Comparison of ENCODE assay signal across 17 cellular contexts in genomic region chr2:78532762-78533399, GRCh38.
DNase-seq lines count a peak whose midpoint lies in the region; ATAC-seq lines count a peak whose summit lies in the region.
"Had no signal": no experiment of that assay in that cellular context is flagged by ENCODE, and none has a peak within 500 bp of the region (broad histone marks: within the 10 kb centered on the region; RNA-seq: fewer than 3 reads in every experiment).

No MANE protein-coding gene starts in this region.

- no peak for ATAC-seq in left ventricle myocardium superior
- ATAC-seq: HepG2, PC-3 had no signal

- intact Hi-C loops in activated T-helper 2 cell treated with anti-CD3 and anti-CD28 coated beads, Interferon-gamma antibody, Interleukin-2, Interleukin-4, amounts not matched to agents 10 μg/mL and 5 μg/mL and 100 μg/mL, durations not matched to agents 14 hours and 24 hours and 36 hours (cut with micrococcal nuclease) = no loop called here
- intact Hi-C loops in left ventricle myocardium superior (cut with micrococcal nuclease) = no loop called here

- no peaks in the 10 kb centered on the region for H3K36me3 Mint-ChIP-seq in activated T-helper 2 cell treated with anti-CD3 and anti-CD28 coated beads, Interferon-gamma antibody, Interleukin-2, Interleukin-4, amounts not matched to agents 10 μg/mL and 5 μg/mL and 100 μg/mL, durations not matched to agents 14 hours and 24 hours and 36 hours (ENCODE audit: low read depth)

- H3K9ac ChIP-seq in iPS-20b (ENCODE audit: low read depth, low read length) = no peak overlapping the region

- peaks cover 12% of the 10 kb centered on the region for H3K9me3 Mint-ChIP-seq in activated T-helper 2 cell treated with anti-CD3 and anti-CD28 coated beads, Interferon-gamma antibody, Interleukin-2, Interleukin-4, amounts not matched to agents 10 μg/mL and 5 μg/mL and 100 μg/mL, durations not matched to agents 14 hours and 24 hours and 36 hours

- H3K4me1 Mint-ChIP-seq in activated T-helper 2 cell treated with anti-CD3 and anti-CD28 coated beads, Interferon-gamma antibody, Interleukin-2, Interleukin-4, amounts not matched to agents 10 μg/mL and 5 μg/mL and 100 μg/mL, durations not matched to agents 14 hours and 24 hours and 36 hours (ENCODE audit: low read depth) = no peaks in the 10 kb centered on the region
- H3K4me1 Mint-ChIP-seq: B cell had no signal

- no peaks in the 10 kb centered on the region for H3K36me3 ChIP-seq in iPS-20b (ENCODE audit: insufficient read depth, low read depth, low read length)

- DNase-seq in DMS53 (lab: John Stamatoyannopoulos, UW) = peak; percentile 9
- no peak for DNase-seq in DMS53 treated with DMSO at 0.1 percent for 48 hours (lab: John Stamatoyannopoulos, UW; ENCODE audit: unreplicated experiment)
- peak; percentile 15 for DNase-seq in ELF-1 (ENCODE audit: low read depth, low spot score)
- peak; percentile 51 for DNase-seq in NCI-H748 (lab: John Stamatoyannopoulos, UW; ENCODE audit: unreplicated experiment)
- no peak for DNase-seq in activated T-helper 2 cell treated with anti-CD3 and anti-CD28 coated beads, Interferon-gamma antibody, Interleukin-2, Interleukin-4, amounts not matched to agents 10 μg/mL and 5 μg/mL and 100 μg/mL, durations not matched to agents 14 hours and 24 hours and 36 hours (ENCODE audit: low spot score)
- no peak for DNase-seq in effector CD4-positive, alpha-beta T cell
- no peak for DNase-seq in left ventricle myocardium superior
- DNase-seq: KBM-7, NCI-H2171 treated with DMSO at 0.1 percent for 48 hours, NCI-H446 treated with DMSO at 0.1 percent for 48 hours, NCI-H82, PC-3, RPMI8226, T-helper 1 cell had no signal

- H3K4me1 ChIP-seq in iPS-20b (ENCODE audit: insufficient read depth, low read length) = peaks cover 25% of the 10 kb centered on the region; the same call in 1 of the 2 replicates

- no peaks in the 10 kb centered on the region for H3K27me3 ChIP-seq in iPS-20b (ENCODE audit: insufficient read depth, low read length)

- peak overlapping the region; percentile 6; the same call in 1 of the 2 replicates for H3K4me3 ChIP-seq in iPS-20b (ENCODE audit: low read length)

- H3K9me3 ChIP-seq in iPS-20b (ENCODE audit: insufficient read depth, low read depth, low read length) = no peaks in the 10 kb centered on the region

- H3K27ac Mint-ChIP-seq in activated T-helper 2 cell treated with anti-CD3 and anti-CD28 coated beads, Interferon-gamma antibody, Interleukin-2, Interleukin-4, amounts not matched to agents 10 μg/mL and 5 μg/mL and 100 μg/mL, durations not matched to agents 14 hours and 24 hours and 36 hours = no peak overlapping the region
- H3K27ac Mint-ChIP-seq: B cell had no signal

- H3K4me3 Mint-ChIP-seq in activated T-helper 2 cell treated with anti-CD3 and anti-CD28 coated beads, Interferon-gamma antibody, Interleukin-2, Interleukin-4, amounts not matched to agents 10 μg/mL and 5 μg/mL and 100 μg/mL, durations not matched to agents 14 hours and 24 hours and 36 hours (ENCODE audit: low read depth) = no peak overlapping the region
- H3K4me3 Mint-ChIP-seq: B cell had no signal

- H3K27ac ChIP-seq in iPS-20b (ENCODE audit: low read length) = no peak overlapping the region

- no peaks in the 10 kb centered on the region for H3K27me3 Mint-ChIP-seq in activated T-helper 2 cell treated with anti-CD3 and anti-CD28 coated beads, Interferon-gamma antibody, Interleukin-2, Interleukin-4, amounts not matched to agents 10 μg/mL and 5 μg/mL and 100 μg/mL, durations not matched to agents 14 hours and 24 hours and 36 hours (ENCODE audit: low read depth)
- H3K27me3 Mint-ChIP-seq: B cell had no signal

Comparison
In these comparisons a context has a peak if more than half of its experiments do, and no peak if none do; other contexts are left out.
1. DNase-seq: peak in DMS53 (single experiment), ELF-1 (single experiment) and NCI-H748 (single experiment); none in DMS53 treated with DMSO at 0.1 percent for 48 hours (single experiment), activated T-helper 2 cell treated with anti-CD3 and anti-CD28 coated beads, Interferon-gamma antibody, Interleukin-2, Interleukin-4, amounts not matched to agents 10 μg/mL and 5 μg/mL and 100 μg/mL, durations not matched to agents 14 hours and 24 hours and 36 hours (single experiment), effector CD4-positive, alpha-beta T cell (single experiment) and left ventricle myocardium superior (single experiment).